ENCODE assay signal across 17 cellular contexts in genomic region chr11:70174846-70175764, GRCh38. TPM values are rescaled to one million over a fixed set of nuclear protein-coding genes. Genes with fewer than 3 reads are reported as not detected.
DNase-seq lines count a peak whose midpoint lies in the region; ATAC-seq and TF ChIP-seq lines count a peak whose summit lies in the region.
"Had no signal": no experiment of that assay in that cellular context is flagged by ENCODE, and none has a peak within 500 bp of the region (broad histone marks: within the 10 kb centered on the region; RNA-seq: fewer than 3 reads in every experiment).

No MANE protein-coding gene starts in this region.

- H2AK5ac ChIP-seq in H9 (ENCODE audit: insufficient read length, low read length) = no peak overlapping the region

- H3K4me1 Mint-ChIP-seq in H9 (peaks cover 18 to 21% of the 10 kb centered on the region in 2 experiments), brain (peaks cover 16% of the 10 kb centered on the region)
- H3K4me1 Mint-ChIP-seq: CD4-positive, CD25-positive, alpha-beta regulatory T cell had no signal

- H3K4me1 ChIP-seq in H9 (ENCODE audit: insufficient read depth, low read length) = no peaks in the 10 kb centered on the region
- H3K4me1 ChIP-seq in neuron (ENCODE audit: insufficient read depth, low read length) = peaks cover 11% of the 10 kb centered on the region
- H3K4me1 ChIP-seq: gastroesophageal sphincter, psoas muscle had no signal

- peak in 2 of 3 experiments; percentile 30 to 60 for DNase-seq in NCI-H1417 (lab: John Stamatoyannopoulos, UW)
- DNase-seq in NCI-H1417 treated with DMSO at 0.1 percent for 48 hours (lab: John Stamatoyannopoulos, UW) = no peak
- peak; percentile 43 for DNase-seq in H9
- no peak for DNase-seq in GM13977 (ENCODE audit: low spot score)
- DNase-seq in SHP77 treated with DMSO at 0.1 percent for 48 hours (lab: John Stamatoyannopoulos, UW) = no peak
- DNase-seq: activated CD4-positive, CD25-positive, alpha-beta regulatory T cell; CD4-positive, CD25-positive, alpha-beta regulatory T cell; NCI-H2029; NK-92 treated with Interleukin-12 subunit alpha and Interleukin-12 subunit beta, amount 100 ng/mL, for 24 hours; psoas muscle; stimulated activated CD4-positive, alpha-beta T cell treated with anti-CD3 and anti-CD28 coated beads, Interleukin-12 subunit alpha, Interleukin-12 subunit beta, amount 100 ng/mL, for 4 hours; stimulated activated naive CD8-positive, alpha-beta T cell treated with anti-CD3 and anti-CD28 coated beads, Interleukin-15, Interleukin-2, amounts not matched to agents 100 U/mL and 50 U/mL, for 24 hours had no signal

- H4K91ac ChIP-seq in H9 (ENCODE audit: insufficient read length, low read depth, low read length) = no peak overlapping the region

- no CpG with 5 or more reads among the region's 26 CpGs for WGBS in H9 (ENCODE audit: extremely low coverage, insufficient read length, low lambda C conversion rate)

- H3K27ac Mint-ChIP-seq in H9 (peak overlapping the region in 2 of 3 experiments; percentile 87 to 91; a peak in 4 of 7 replicates), brain (peak overlapping the region in 4 of 5 experiments; percentile 45 to 88 (median 78))
- H3K27ac Mint-ChIP-seq: CD4-positive, CD25-positive, alpha-beta regulatory T cell; T-helper 1 cell treated with Interleukin-12 subunit alpha and Interleukin-12 subunit beta and Interleukin-4 antibody, amounts not matched to agents 30 μg/mL and 1 μg/mL, for 36 hours had no signal

- no peak overlapping the region for H3K27ac ChIP-seq in H9 (ENCODE audit: insufficient read length, low read depth, low read length)
- H3K27ac ChIP-seq: gastroesophageal sphincter, psoas muscle had no signal

- H3K56ac ChIP-seq in H9 (ENCODE audit: insufficient read length, low read depth, low read length) = no peak overlapping the region

- H3K4me3 ChIP-seq in neuron (ENCODE audit: low read length) = no peak overlapping the region
- H3K4me3 ChIP-seq: gastroesophageal sphincter, psoas muscle had no signal

- H3K27me3 ChIP-seq in H9 (ENCODE audit: insufficient read depth, low read length) (no peaks in the 10 kb centered on the region), neuron (ENCODE audit: insufficient read depth, low read length) (peaks cover 7% of the 10 kb centered on the region)

- no peak overlapping the region for H3K14ac ChIP-seq in H9 (ENCODE audit: insufficient read depth, low read length)

- H4K8ac ChIP-seq in H9 (replicated peaks; ENCODE audit: insufficient read length, low read depth, low read length) = no peak overlapping the region

- no peaks in the 10 kb centered on the region for H3K36me3 ChIP-seq in neuron (ENCODE audit: insufficient read depth, low read length)
- H3K36me3 ChIP-seq: gastroesophageal sphincter had no signal

- no peak overlapping the region for H3T11ph ChIP-seq in H9 (ENCODE audit: low read length)

- no peaks in the 10 kb centered on the region for H4K20me1 ChIP-seq in H9 (ENCODE audit: control insufficient read depth, insufficient read depth, insufficient read length)

- no peaks in the 10 kb centered on the region for H3K36me3 Mint-ChIP-seq in H9 (ENCODE audit: insufficient read depth in 1 of 3, low read depth in 3 of 3)
- H3K36me3 Mint-ChIP-seq in brain = no peaks in the 10 kb centered on the region
- H3K36me3 Mint-ChIP-seq: CD4-positive, CD25-positive, alpha-beta regulatory T cell had no signal

- no peak overlapping the region for H2BK12ac ChIP-seq in H9 (ENCODE audit: insufficient read length, low read depth, low read length)

- no peaks in the 10 kb centered on the region for H3K79me1 ChIP-seq in H9 (ENCODE audit: insufficient read depth, low read depth, low read length, poor library complexity, severe bottlenecking)

- H3K79me2 ChIP-seq in H9 (ENCODE audit: insufficient read depth, low read length) = no peaks in the 10 kb centered on the region

- H2BK5ac ChIP-seq in H9 (ENCODE audit: insufficient read length, low read length) = no peak overlapping the region

- TF ChIP-seq CTCF in H9 (conservative IDR thresholded peaks at IDR 0.05) (no peak), brain (conservative IDR thresholded peaks at IDR 0.05) (no peak), GM13977 (IDR thresholded peaks at IDR 0.05; ENCODE audit: extremely low read depth, insufficient read depth, missing control alignments) (no peak)

- H3K4ac ChIP-seq in H9 (ENCODE audit: low read depth, low read length) = no peak overlapping the region

- no peaks in the 10 kb centered on the region for H3K23me2 ChIP-seq in H9 (ENCODE audit: insufficient read length, low read depth, low read length, poor library complexity, severe bottlenecking)

- H4K5ac ChIP-seq in H9 (ENCODE audit: insufficient read length, low read depth, low read length) = no peak overlapping the region

- H2BK15ac ChIP-seq in H9 (ENCODE audit: low read depth, low read length) = no peak overlapping the region

- no peaks in the 10 kb centered on the region for H3K9me3 Mint-ChIP-seq in H9
- peaks cover 0 to 2% (median 0%) of the 10 kb centered on the region in 5 experiments for H3K9me3 Mint-ChIP-seq in brain
- H3K9me3 Mint-ChIP-seq: CD4-positive, CD25-positive, alpha-beta regulatory T cell; T-helper 1 cell treated with Interleukin-12 subunit alpha and Interleukin-12 subunit beta and Interleukin-4 antibody, amounts not matched to agents 30 μg/mL and 1 μg/mL, for 36 hours had no signal

- no peak overlapping the region for H2AFZ ChIP-seq in H9 (ENCODE audit: low read length)
- peak overlapping the region; percentile 39 for H2AFZ ChIP-seq in neuron (ENCODE audit: low read depth, low read length)

- H3K9me3 ChIP-seq in H9 (ENCODE audit: control insufficient read depth, low read depth, low read length) = no peaks in the 10 kb centered on the region
- no peaks in the 10 kb centered on the region for H3K9me3 ChIP-seq in neuron (ENCODE audit: low read length)
- H3K9me3 ChIP-seq: gastroesophageal sphincter, psoas muscle had no signal

- H3K4me2 ChIP-seq in H9 (ENCODE audit: insufficient read depth, insufficient read length, low read length) = no peak overlapping the region

- no peak overlapping the region for H3K23ac ChIP-seq in H9 (ENCODE audit: insufficient read length, low read depth, low read length)

- H2BK120ac ChIP-seq in H9 (ENCODE audit: low read depth, low read length, poor library complexity, severe bottlenecking) = no peak overlapping the region

- H3K18ac ChIP-seq in H9 (ENCODE audit: insufficient read length, low read depth, low read length) = no peak overlapping the region

- H3K4me3 Mint-ChIP-seq in H9 (no peak overlapping the region), brain (no peak overlapping the region)
- H3K4me3 Mint-ChIP-seq: T-helper 1 cell treated with Interleukin-12 subunit alpha and Interleukin-12 subunit beta and Interleukin-4 antibody, amounts not matched to agents 30 μg/mL and 1 μg/mL, for 36 hours had no signal

- no peak overlapping the region for H2BK20ac ChIP-seq in H9 (ENCODE audit: low read depth, low read length, poor library complexity, severe bottlenecking)

- H3K27me3 Mint-ChIP-seq in H9 (ENCODE audit: low read depth) = peaks cover 1% of the 10 kb centered on the region; the same call in 1 of the 2 replicates
- no peaks in the 10 kb centered on the region for H3K27me3 Mint-ChIP-seq in brain

- in situ Hi-C loops in GM13977 (cut with MboI; ENCODE audit: low pct_unique_long_range_greater_than_20kb, low sequenced_read_pairs, unreplicated experiment) = loop anchor here (25.0 kb wide), 1 partner anchor 488 kb away; the partner anchor contains the start of gene LTO1

- no peak overlapping the region for H3K9ac ChIP-seq in H9 (ENCODE audit: extremely low read depth, insufficient read length, low read length)

- ATAC-seq in GM21737 (IDR thresholded peaks at IDR 0.05; ENCODE audit: unreplicated experiment) = no peak
- ATAC-seq: gastroesophageal sphincter; psoas muscle; stimulated activated naive CD8-positive, alpha-beta T cell treated with anti-CD3 and anti-CD28 coated beads, Interleukin-15, Interleukin-2, amounts not matched to agents 100 U/mL and 50 U/mL, for 24 hours had no signal

RNA-seq across cellular contexts. Expression of gene FADD, which starts 28.0 kb away (rescaled TPM):
- 51.1 and 52.2 TPM in 2 replicates for total RNA-seq in H9 (2021)
- polyA plus RNA-seq in brain (ENCODE audit: insufficient read depth, low read depth, low replicate concordance) = 17.8 TPM

Comparison
In these comparisons a context has a peak if more than half of its experiments do, and no peak if none do; other contexts are left out.
1. DNase-seq: peak in NCI-H1417 (2 of 3) and H9 (single experiment); none in NCI-H1417 treated with DMSO at 0.1 percent for 48 hours (single experiment), GM13977 (single experiment) and SHP77 treated with DMSO at 0.1 percent for 48 hours (single experiment).